Comparison of ENCODE assay signal across 8 cellular contexts in genomic region chr2:62305421-62306176, GRCh38.
DNase-seq lines count a peak whose midpoint lies in the region; ATAC-seq and TF ChIP-seq lines count a peak whose summit lies in the region.

No MANE protein-coding gene starts in this region.

- ATAC-seq in HG02610 (IDR thresholded peaks at IDR 0.05; ENCODE audit: unreplicated experiment) = peak; percentile 20
- no peak for ATAC-seq in GM19328 (IDR thresholded peaks at IDR 0.05; ENCODE audit: unreplicated experiment)

- H3K4me1 ChIP-seq in testis = peaks cover 3% of the 10 kb centered on the region

- no peaks in the 10 kb centered on the region for H3K9me3 ChIP-seq in testis

- DNase-seq in UCSD-AML1 (lab: John Stamatoyannopoulos, UW; ENCODE audit: unreplicated experiment) (peak; percentile 55), dermis blood vessel endothelial cell (peak; percentile 52), NCI-H82 treated with DMSO at 0.1 percent for 48 hours (lab: John Stamatoyannopoulos, UW; ENCODE audit: unreplicated experiment) (no peak), NAMALWA (ENCODE audit: low spot score) (no peak), testis (no peak)
- DNase-seq in stimulated activated CD4-positive, alpha-beta T cell treated with anti-CD3 and anti-CD28 coated beads, Interleukin-4, amount 100 ng/mL, for 24 hours = peak; percentile 76

- WGBS in testis, 2 donors = 85 to 86% methylated on average over 10 to 12 of the region's 12 CpGs

- H3K27ac ChIP-seq in testis = no peak overlapping the region

- no peaks in the 10 kb centered on the region for H3K36me3 ChIP-seq in testis (ENCODE audit: low read depth, missing control alignments)

- no peaks in the 10 kb centered on the region for H3K27me3 ChIP-seq in testis

- no peak overlapping the region for H3K4me3 ChIP-seq in testis

- intact Hi-C loops in testis (cut with DNase I; ENCODE audit: low total_unique reads) = no loop called here

- TF ChIP-seq CTCF in testis (IDR thresholded peaks at IDR 0.05) = no peak

- no peak for TF ChIP-seq POLR2A in testis (IDR thresholded peaks at IDR 0.05)

Comparison
In these comparisons a context has a peak if more than half of its experiments do, and no peak if none do; other contexts are left out.
1. DNase-seq: peak in UCSD-AML1 (single experiment), dermis blood vessel endothelial cell (single experiment) and stimulated activated CD4-positive, alpha-beta T cell treated with anti-CD3 and anti-CD28 coated beads, Interleukin-4, amount 100 ng/mL, for 24 hours (single experiment); none in NCI-H82 treated with DMSO at 0.1 percent for 48 hours (single experiment), NAMALWA (single experiment) and testis (single experiment).